ENCODE assay signal across 9 cellular contexts in genomic region chr3:112671930-112672715, GRCh38. TPM values are rescaled to one million over a fixed set of nuclear protein-coding genes. Genes with fewer than 3 reads are reported as not detected.
DNase-seq lines count a peak whose midpoint lies in the region; ATAC-seq, FAIRE-seq and TF ChIP-seq lines count a peak whose summit lies in the region.
"Had no signal": no experiment of that assay in that cellular context is flagged by ENCODE, and none has a peak within 500 bp of the region (broad histone marks: within the 10 kb centered on the region; RNA-seq: fewer than 3 reads in every experiment).

No MANE protein-coding gene starts in this region.

- no peak overlapping the region for H3K14ac ChIP-seq in neuronal stem cell (ENCODE audit: low read length)

- H3K23ac ChIP-seq in neuronal stem cell (ENCODE audit: low read depth, low read length, poor library complexity), result no peak overlapping the region

- no peak for DNase-seq in CD4-positive, alpha-beta T cell
- DNase-seq in mammary epithelial cell (peak; percentile 50), SW480 (ENCODE audit: low spot score) (no peak), hippocampal formation (lab: John Stamatoyannopoulos, UW) (no peak), GM12892 (ENCODE audit: insufficient read length) (no peak), neuronal stem cell (ENCODE audit: low spot score) (no peak)
- no peak for DNase-seq in natural killer cell treated with Interleukin-12 subunit alpha and Interleukin-12 subunit beta and Interleukin-15 and Interleukin-18, amount 100 ng/mL, for 72 hours (ENCODE audit: low spot score)

- dilution Hi-C loops in mammary epithelial cell (cut with HindIII; ENCODE audit: low sequenced_read_pairs), result no loop called here

- H2BK120ac ChIP-seq in neuronal stem cell (ENCODE audit: low read depth, low read length), result no peak overlapping the region

- no peaks in the 10 kb centered on the region for H3K79me2 ChIP-seq in mammary epithelial cell (ENCODE audit: insufficient read depth, low read length)

- TF ChIP-seq CTCF in CD4-positive, alpha-beta T cell (IDR thresholded peaks at IDR 0.05), result no peak
- TF ChIP-seq CTCF in mammary epithelial cell (conservative IDR thresholded peaks at IDR 0.05 in 1 of 2, IDR thresholded peaks at IDR 0.05 in 1 of 2; ENCODE audit: extremely low read depth in 1 of 2, insufficient read depth in 1 of 2, low read depth in 1 of 2, low read length in 2 of 2), result no peak

- no peaks in the 10 kb centered on the region for H3K9me3 Mint-ChIP-seq in CD4-positive, alpha-beta T cell
- no peaks in the 10 kb centered on the region for H3K9me3 Mint-ChIP-seq in natural killer cell treated with Interleukin-12 subunit alpha and Interleukin-12 subunit beta and Interleukin-15 and Interleukin-18, amount 100 ng/mL, for 72 hours
- H3K9me3 Mint-ChIP-seq: dendritic cell treated with granulocyte-macrophage colony-stimulating factor and Interleukin-4, amounts not matched to agents 40 ng/mL and 50 ng/mL, for 4 days had no signal

- WGBS in mammary epithelial cell (ENCODE audit: low coverage, missing lambda C conversion rate), result 37% methylated on average over 3 of the region's 4 CpGs
- WGBS in neuronal stem cell (ENCODE audit: extremely low coverage in 2 of 2, insufficient read length in 2 of 2, insufficient replicate concordance in 1 of 2), 2 donors, result no CpG with 5 or more reads among the region's 4 CpGs

- no peaks in the 10 kb centered on the region for H4K20me1 ChIP-seq in mammary epithelial cell (ENCODE audit: insufficient read depth, low read length)

- POLR2A ChIA-PET in CD4-positive, alpha-beta T cell (lab: Charles Lee), result no interaction called here

- no peak overlapping the region for H3K27ac ChIP-seq in CD4-positive, alpha-beta T cell (ENCODE audit: low read depth, low read length)
- H3K27ac ChIP-seq in mammary epithelial cell (ENCODE audit: insufficient read depth, low read depth, low read length), result peak overlapping the region; percentile 75
- H3K27ac ChIP-seq in neuronal stem cell (replicated peaks; ENCODE audit: low read length), result no peak overlapping the region

- no peak overlapping the region for H4K91ac ChIP-seq in neuronal stem cell (ENCODE audit: low read depth, low read length, poor library complexity)

- peaks cover 37% of the 10 kb centered on the region for H3K4me1 ChIP-seq in mammary epithelial cell (ENCODE audit: insufficient read depth, low read length)
- H3K4me1 ChIP-seq in neuronal stem cell (ENCODE audit: control insufficient read depth in 2 of 2, insufficient read depth in 1 of 2, low read depth in 1 of 2, low read length in 2 of 2), result peaks cover 3 to 5% of the 10 kb centered on the region in 2 donors

- H3K27me3 Mint-ChIP-seq in CD4-positive, alpha-beta T cell, result no peaks in the 10 kb centered on the region
- no peaks in the 10 kb centered on the region for H3K27me3 Mint-ChIP-seq in natural killer cell treated with Interleukin-12 subunit alpha and Interleukin-12 subunit beta and Interleukin-15 and Interleukin-18, amount 100 ng/mL, for 72 hours

- no peak for TF ChIP-seq POLR2A in GM12892 (IDR thresholded peaks at IDR 0.05; ENCODE audit: low read depth, low read length)

- no peak overlapping the region for H4K8ac ChIP-seq in neuronal stem cell (ENCODE audit: low read depth, low read length)

- H2AK5ac ChIP-seq in neuronal stem cell (ENCODE audit: low read depth, low read length), result no peak overlapping the region

- H3K9ac ChIP-seq in mammary epithelial cell (ENCODE audit: insufficient read depth, low read length) (no peak overlapping the region), neuronal stem cell (ENCODE audit: low read depth, low read length, poor library complexity) (no peak overlapping the region)

- peak; percentile 61 for TF ChIP-seq EP300 in Ishikawa (IDR thresholded peaks at IDR 0.05; ENCODE audit: borderline replicate concordance)

- BruUV-seq in mammary epithelial cell (replicated peaks; lab: Mats Ljungman, UMichigan), result no TSS peak

- H3K27ac Mint-ChIP-seq in CD4-positive, alpha-beta T cell, result peak overlapping the region; percentile 21
- H3K27ac Mint-ChIP-seq in natural killer cell treated with Interleukin-12 subunit alpha and Interleukin-12 subunit beta and Interleukin-15 and Interleukin-18, amount 100 ng/mL, for 72 hours, result peak overlapping the region; percentile 92 to 93
- H3K27ac Mint-ChIP-seq: dendritic cell treated with granulocyte-macrophage colony-stimulating factor and Interleukin-4, amounts not matched to agents 40 ng/mL and 50 ng/mL, for 4 days had no signal

- no peaks in the 10 kb centered on the region for H3K79me1 ChIP-seq in neuronal stem cell (ENCODE audit: low read depth, low read length)

- in situ Hi-C loops in mammary epithelial cell (cut with MboI; ENCODE audit: low sequenced_read_pairs in 2 of 2), result no loop called here

- H3K4me3 Mint-ChIP-seq in CD4-positive, alpha-beta T cell, result no peak overlapping the region
- peak overlapping the region; percentile 78 for H3K4me3 Mint-ChIP-seq in natural killer cell treated with Interleukin-12 subunit alpha and Interleukin-12 subunit beta and Interleukin-15 and Interleukin-18, amount 100 ng/mL, for 72 hours
- H3K4me3 Mint-ChIP-seq: dendritic cell treated with granulocyte-macrophage colony-stimulating factor and Interleukin-4, amounts not matched to agents 40 ng/mL and 50 ng/mL, for 4 days had no signal

- H3K36me3 ChIP-seq in mammary epithelial cell (ENCODE audit: insufficient read depth, low read length) (no peaks in the 10 kb centered on the region), neuronal stem cell (replicated peaks in 1 of 2; ENCODE audit: control insufficient read depth in 2 of 2, insufficient read depth in 2 of 2, low read length in 2 of 2) (no peaks in the 10 kb centered on the region)

- H3K4me2 ChIP-seq in mammary epithelial cell (ENCODE audit: insufficient read depth, low read depth, low read length) (peak overlapping the region; percentile 12), neuronal stem cell (ENCODE audit: insufficient read depth, low read length, poor library complexity, severe bottlenecking) (no peak overlapping the region)

- intact Hi-C loops in CD4-positive, alpha-beta T cell (cut with DNase I, micrococcal nuclease), result no loop called here
- intact Hi-C loops in mammary epithelial cell (cut with micrococcal nuclease), result no loop called here

- no peak overlapping the region for H3K18ac ChIP-seq in neuronal stem cell (ENCODE audit: low read length)

- no peak overlapping the region for H3K4ac ChIP-seq in neuronal stem cell (ENCODE audit: low read length)

- no peak overlapping the region for H2BK12ac ChIP-seq in neuronal stem cell (ENCODE audit: low read length)

- H3K9me3 ChIP-seq in CD4-positive, alpha-beta T cell (ENCODE audit: control insufficient read depth, low read length), result no peaks in the 10 kb centered on the region
- H3K9me3 ChIP-seq in mammary epithelial cell (replicated peaks; ENCODE audit: insufficient read depth, low read length) (no peaks in the 10 kb centered on the region), neuronal stem cell (replicated peaks in 1 of 2; ENCODE audit: control insufficient read depth in 2 of 2, insufficient read depth in 1 of 2, low read depth in 1 of 2, low read length in 2 of 2) (no peaks in the 10 kb centered on the region)

- ATAC-seq in CD4-positive, alpha-beta T cell (ENCODE audit: poor library complexity), result peak; percentile 51
- peak; percentile 76 to 81 for ATAC-seq in natural killer cell treated with Interleukin-12 subunit alpha and Interleukin-12 subunit beta and Interleukin-15 and Interleukin-18, amount 100 ng/mL, for 72 hours

- no peak overlapping the region for H2BK15ac ChIP-seq in neuronal stem cell (ENCODE audit: low read length)

- H3K4me3 ChIP-seq in mammary epithelial cell (replicated peaks in 1 of 3; ENCODE audit: insufficient read depth in 1 of 3, low read depth in 2 of 3, low read length in 3 of 3) (no peak overlapping the region), neuronal stem cell (ENCODE audit: low read length in 2 of 2) (no peak overlapping the region)

- CTCF ChIA-PET in CD4-positive, alpha-beta T cell (lab: Charles Lee), result interaction anchor here (1.0 kb wide), 1 partner anchor 29 kb away, joined by 3 read pairs; no protein-coding TSS in a partner anchor
- CTCF ChIA-PET in mammary epithelial cell (lab: Charles Lee; ENCODE audit: low non-redundant PET), result no interaction called here

- peaks cover 35% of the 10 kb centered on the region for H3K4me1 Mint-ChIP-seq in CD4-positive, alpha-beta T cell (ENCODE audit: low read depth)
- peaks cover 80% of the 10 kb centered on the region in 2 donors for H3K4me1 Mint-ChIP-seq in natural killer cell treated with Interleukin-12 subunit alpha and Interleukin-12 subunit beta and Interleukin-15 and Interleukin-18, amount 100 ng/mL, for 72 hours (ENCODE audit: low read depth in 2 of 2)

- H2AFZ ChIP-seq in mammary epithelial cell (ENCODE audit: low read depth, low read length) (peak overlapping the region; percentile 77), neuronal stem cell (ENCODE audit: low read length) (no peak overlapping the region)

- H2BK5ac ChIP-seq in neuronal stem cell (ENCODE audit: low read length), result no peak overlapping the region

- no peaks in the 10 kb centered on the region for H3K36me3 Mint-ChIP-seq in CD4-positive, alpha-beta T cell (ENCODE audit: low read depth)
- H3K36me3 Mint-ChIP-seq in natural killer cell treated with Interleukin-12 subunit alpha and Interleukin-12 subunit beta and Interleukin-15 and Interleukin-18, amount 100 ng/mL, for 72 hours, result no peaks in the 10 kb centered on the region

- peak; percentile 4; the same call in 1 of the 2 replicates for TF ChIP-seq RAD21 in Ishikawa (IDR thresholded peaks at IDR 0.05; ENCODE audit: low read depth)

- H3K27me3 ChIP-seq in CD4-positive, alpha-beta T cell (ENCODE audit: control insufficient read depth, insufficient read depth, low read length), result no peaks in the 10 kb centered on the region
- H3K27me3 ChIP-seq in mammary epithelial cell (ENCODE audit: insufficient read depth, low read length) (no peaks in the 10 kb centered on the region), neuronal stem cell (ENCODE audit: control insufficient read depth in 3 of 3, insufficient read depth in 3 of 3, low read depth in 1 of 3, low read length in 3 of 3) (no peaks in the 10 kb centered on the region)

- no peak for FAIRE-seq in GM12892 (lab: Jason Lieb, UNC)

TF ChIP-seq in Ishikawa, 13 proteins besides CTCF, POLR2A, EP300 and RAD21:
- TF ChIP-seq NFIC (IDR thresholded peaks at IDR 0.05) (peak; percentile 78), CREB1 (IDR thresholded peaks at IDR 0.05; ENCODE audit: low read depth) (no peak), TCF12 (IDR thresholded peaks at IDR 0.05; ENCODE audit: low read depth) (peak; percentile 66), CEBPB (IDR thresholded peaks at IDR 0.05) (peak; percentile 63), TEAD4 (IDR thresholded peaks at IDR 0.05) (peak; percentile 70), FOXM1 (IDR thresholded peaks at IDR 0.05; ENCODE audit: borderline replicate concordance, low read depth) (no peak; the same call in 1 of the 2 replicates)

RNA-seq across cellular contexts. Expression of gene CCDC80, which starts 31.2 kb away (rescaled TPM):
- not detected for total RNA-seq in CD4-positive, alpha-beta T cell
- 10 to 100 TPM; 25.9 to 56.8 TPM for total RNA-seq in mammary epithelial cell
- 2.0 TPM for polyA plus RNA-seq in mammary epithelial cell
- 12.3 TPM for polyA minus RNA-seq in mammary epithelial cell
- under 1 TPM in 1 of 2 donors, not detected in 1; 0.28 TPM for total RNA-seq in natural killer cell treated with Interleukin-12 subunit alpha and Interleukin-12 subunit beta and Interleukin-15 and Interleukin-18, amount 100 ng/mL, for 72 hours
- 0.17 TPM for polyA plus RNA-seq in GM12892 (2012; ENCODE audit: missing spikeins)
- 10.8 TPM for polyA plus RNA-seq in neuronal stem cell (2013, experiment 1 of 2)
- polyA plus RNA-seq in neuronal stem cell (2013, experiment 2 of 2), result 10.7 TPM

Comparison
In these comparisons a context has a peak if more than half of its experiments do, and no peak if none do; other contexts are left out.
1. RNA of gene CCDC80, which starts 31.2 kb away (total RNA-seq): 25.9 to 56.8 TPM in mammary epithelial cell; 0.28 TPM in natural killer cell treated with Interleukin-12 subunit alpha and Interleukin-12 subunit beta and Interleukin-15 and Interleukin-18, amount 100 ng/mL, for 72 hours and not detected in CD4-positive, alpha-beta T cell; every median in the first group is over 10 times any median in the second.